Comparison of ENCODE assay signal across 1 cellular context in genomic region chr14:75523771-75524171, GRCh38.
TF ChIP-seq lines count a peak whose summit lies in the region.

No MANE protein-coding gene starts in this region.

TF ChIP-seq in GM12878, 131 proteins besides CTCF, POLR2A, EP300 and RAD21:
- TF ChIP-seq ETV6 (conservative IDR thresholded peaks at IDR 0.05 in 1 of 2, IDR thresholded peaks at IDR 0.05 in 1 of 2; ENCODE audit: borderline replicate concordance in 1 of 2, low read depth in 1 of 2) = peak in 1 of 2 experiments; percentile 87; a peak in 1 of 4 replicates
- TF ChIP-seq MXI1 (IDR thresholded peaks at IDR 0.05; ENCODE audit: low read depth, low read length) = no peak
- no peak for TF ChIP-seq BMI1 (IDR thresholded peaks at IDR 0.05; ENCODE audit: borderline replicate concordance)
- TF ChIP-seq CBX5 (IDR thresholded peaks at IDR 0.05; ENCODE audit: low read depth) = no peak
- TF ChIP-seq EED (IDR thresholded peaks at IDR 0.05; ENCODE audit: low read depth) = 0 out of 2 replicates have a peak, but pooled peaks have one; percentile 35
- TF ChIP-seq YY1 (IDR thresholded peaks at IDR 0.05; ENCODE audit: low read depth, low read length) = peak; percentile 58; the same call in 1 of the 2 replicates
- TF ChIP-seq TCF12 (IDR thresholded peaks at IDR 0.05; ENCODE audit: low read depth, low read length) = no peak
- no peak for TF ChIP-seq RB1 (IDR thresholded peaks at IDR 0.05; ENCODE audit: borderline replicate concordance)
- TF ChIP-seq POLR2AphosphoS5 (IDR thresholded peaks at IDR 0.05; ENCODE audit: low read length) = peak; percentile 59
- TF ChIP-seq NFXL1 (IDR thresholded peaks at IDR 0.05; ENCODE audit: borderline replicate concordance) = no peak
- TF ChIP-seq PAX8 (IDR thresholded peaks at IDR 0.05) = no peak
- TF ChIP-seq IKZF2 (IDR thresholded peaks at IDR 0.05) = 0 out of 4 replicates have a peak, but pooled peaks of 1 of the 2 experiments have one; percentile 18
- no peak for TF ChIP-seq RELB (IDR thresholded peaks at IDR 0.05; ENCODE audit: low read depth)
- peak; percentile 17; the same call in 1 of the 2 replicates for TF ChIP-seq SPI1 (IDR thresholded peaks at IDR 0.05; ENCODE audit: borderline replicate concordance, insufficient read depth, low read depth, low read length)
- TF ChIP-seq ZNF687 (IDR thresholded peaks at IDR 0.05) = peak; percentile 89
- TF ChIP-seq RUNX3 (IDR thresholded peaks at IDR 0.05; ENCODE audit: low read length) = peak; percentile 28; the same call in 1 of the 2 replicates
- TF ChIP-seq GABPA (IDR thresholded peaks at IDR 0.05; ENCODE audit: low read depth) = no peak
- TF ChIP-seq EGR1 (IDR thresholded peaks at IDR 0.05; ENCODE audit: borderline replicate concordance in 1 of 2, low read depth in 2 of 2, low read length in 2 of 2) = 0 out of 3 replicates have a peak, but pooled peaks of 1 of the 2 experiments have one; percentile 31
- TF ChIP-seq SP1 (IDR thresholded peaks at IDR 0.05; ENCODE audit: low read depth, low read length) = no peak
- TF ChIP-seq ESRRA (IDR thresholded peaks at IDR 0.05; ENCODE audit: low read length) = no peak
- peak; percentile 89 for TF ChIP-seq ZNF592 (IDR thresholded peaks at IDR 0.05)
- TF ChIP-seq IKZF1 (conservative IDR thresholded peaks at IDR 0.05) = peak; percentile 48
